Comparison of ENCODE assay signal across 9 cellular contexts in genomic region chr18:62339106-62339988, GRCh38. TPM values are rescaled to one million over a fixed set of nuclear protein-coding genes. Genes with fewer than 3 reads are reported as not detected.
DNase-seq lines count a peak whose midpoint lies in the region; ATAC-seq and TF ChIP-seq lines count a peak whose summit lies in the region.
"Had no signal": no experiment of that assay in that cellular context is flagged by ENCODE, and none has a peak within 500 bp of the region (broad histone marks: within the 10 kb centered on the region; RNA-seq: fewer than 3 reads in every experiment).

No MANE protein-coding gene starts in this region.

- DNase-seq in Daoy (ENCODE audit: low read depth) (peak; percentile 76), lung (ENCODE audit: low spot score) (no peak), HAP-1 (ENCODE audit: low spot score in 2 of 2) (no peak), SKM-1 treated with dmso at 0.1 percent for 144 hours (lab: John Stamatoyannopoulos, UW; ENCODE audit: unreplicated experiment) (no peak), GOT3 (lab: John Stamatoyannopoulos, UW) (no peak)
- DNase-seq: NCI-H510A treated with DMSO at 0.1 percent for 48 hours had no signal

- H3K27me3 ChIP-seq in HUES6 (ENCODE audit: control insufficient read depth, insufficient read depth, low read length) (no peaks in the 10 kb centered on the region), lung (ENCODE audit: control insufficient read depth, insufficient read depth) (no peaks in the 10 kb centered on the region), HAP-1 (ENCODE audit: low read depth) (no peaks in the 10 kb centered on the region)

- no peaks in the 10 kb centered on the region for H3K9me3 Mint-ChIP-seq in activated T-helper 17 cell treated with anti-CD3 and anti-CD28 coated beads, Interleukin-2, amount 50 U/mL, for 72 hours

- H3K4me1 Mint-ChIP-seq in activated T-helper 17 cell treated with anti-CD3 and anti-CD28 coated beads, Interleukin-2, amount 50 U/mL, for 72 hours: peaks cover 14% of the 10 kb centered on the region

- H3K36me3 ChIP-seq in HUES6 (ENCODE audit: control insufficient read depth, insufficient read depth, low read length) (no peaks in the 10 kb centered on the region), lung (ENCODE audit: control insufficient read depth in 2 of 2, insufficient read depth in 2 of 2, low read length in 2 of 2) (no peaks in the 10 kb centered on the region), HAP-1 (replicated peaks) (no peaks in the 10 kb centered on the region)

- H3K4me1 ChIP-seq in HUES6 (ENCODE audit: control insufficient read depth, insufficient read depth, low read length) (peaks cover 18% of the 10 kb centered on the region), lung (ENCODE audit: control insufficient read depth in 2 of 2, insufficient read depth in 2 of 2, low read length in 2 of 2) (no peaks in the 10 kb centered on the region), HAP-1 (peaks cover 12% of the 10 kb centered on the region)

- peak overlapping the region; percentile 61 for H3K4me3 Mint-ChIP-seq in activated T-helper 17 cell treated with anti-CD3 and anti-CD28 coated beads, Interleukin-2, amount 50 U/mL, for 72 hours

- H3K27ac Mint-ChIP-seq in activated T-helper 17 cell treated with anti-CD3 and anti-CD28 coated beads, Interleukin-2, amount 50 U/mL, for 72 hours: peak overlapping the region; percentile 69

- in situ Hi-C loops in HAP-1 (cut with MboI; ENCODE audit: low sequenced_read_pairs): no loop called here

- H3K36me3 Mint-ChIP-seq in activated T-helper 17 cell treated with anti-CD3 and anti-CD28 coated beads, Interleukin-2, amount 50 U/mL, for 72 hours (ENCODE audit: low read depth): no peaks in the 10 kb centered on the region

- ATAC-seq in activated T-helper 17 cell treated with anti-CD3 and anti-CD28 coated beads, Interleukin-2, amount 50 U/mL, for 72 hours (replicated peaks): peak; percentile 96
- ATAC-seq in lung (ENCODE audit: insufficient read depth, low FRiP score) (peak; percentile 25), HG02870 (IDR thresholded peaks at IDR 0.05; ENCODE audit: unreplicated experiment) (no peak)

- WGBS in lung, 2 donors: 56% methylated on average over 15 of the region's 15 CpGs

- TF ChIP-seq CTCF in lung (IDR thresholded peaks at IDR 0.05; ENCODE audit: control extremely low read depth, extremely low read depth): no peak

- H3K27me3 Mint-ChIP-seq in activated T-helper 17 cell treated with anti-CD3 and anti-CD28 coated beads, Interleukin-2, amount 50 U/mL, for 72 hours: peaks cover 36% of the 10 kb centered on the region

- no peak overlapping the region for H3K9ac ChIP-seq in HUES6 (ENCODE audit: low read length)

- no peak overlapping the region for H3K27ac ChIP-seq in HUES6 (ENCODE audit: low read depth, low read length)
- H3K27ac ChIP-seq in lung (ENCODE audit: low read depth in 1 of 2, low read length in 1 of 2): no peak overlapping the region

- H3K4me3 ChIP-seq in HUES6 (ENCODE audit: low read depth, low read length) (peak overlapping the region; percentile 28), lung (no peak overlapping the region), HAP-1 (no peak overlapping the region)

- H3K9me3 ChIP-seq in HUES6 (ENCODE audit: control insufficient read depth, insufficient read depth, low read depth, low read length) (no peaks in the 10 kb centered on the region), lung (ENCODE audit: control insufficient read depth in 2 of 2, insufficient read depth in 1 of 2, low read length in 1 of 2) (no peaks in the 10 kb centered on the region), HAP-1 (no peaks in the 10 kb centered on the region)

RNA-seq across cellular contexts. Expression of gene TNFRSF11A, which starts 14.2 kb away (rescaled TPM):
- total RNA-seq in Daoy (2014; rRNA removed; shearing (Covaris generic)): 2.9 and 3.5 TPM in 2 replicates
- 10 to 100 TPM; 26.8 to 41.9 TPM for total RNA-seq in activated T-helper 17 cell treated with anti-CD3 and anti-CD28 coated beads, Interleukin-2, amount 50 U/mL, for 72 hours
- 1 to 10 TPM; 4.3 to 7.8 TPM for total RNA-seq in lung
- polyA plus RNA-seq in lung: 1 to 10 TPM; 1.0 to 1.2 TPM
